In the genomic region with DNA sequence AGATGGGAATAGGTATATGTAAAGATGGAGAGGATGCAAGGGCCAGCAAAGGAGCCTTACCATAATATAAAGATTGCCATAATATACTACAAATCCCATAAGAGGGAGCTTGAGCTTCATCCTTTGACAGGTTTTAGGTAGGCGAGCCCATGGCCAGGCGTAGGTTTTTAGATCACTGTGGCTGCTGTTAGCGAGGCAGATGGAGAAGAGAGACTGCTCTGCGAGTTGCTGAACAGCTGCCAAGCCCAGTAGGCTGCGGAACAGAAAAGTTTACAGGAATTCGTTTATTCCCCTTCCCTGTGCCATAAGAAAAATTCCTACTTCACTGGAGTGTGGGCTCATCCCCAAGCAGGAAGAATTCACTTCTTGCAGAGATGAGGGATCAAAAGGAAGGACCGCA, we compare ENCODE assay signal across 25 cellular contexts. TPM values are rescaled to one million over a fixed set of nuclear protein-coding genes. Genes with fewer than 3 reads are reported as not detected.
"Had no signal": no experiment of that assay in that cellular context is flagged by ENCODE, and none has a peak within 500 bp of the region (broad histone marks: within the 10 kb centered on the region; RNA-seq: fewer than 3 reads in every experiment).

No MANE protein-coding gene starts in this region.

- H3K4me1 Mint-ChIP-seq: activated CD4-positive, alpha-beta memory T cell treated with anti-CD3 and anti-CD28 coated beads, Interleukin-2, amount 10 ng/mL, durations not matched to agents 7 days and 5 days; activated CD4-positive, alpha-beta T cell treated with anti-CD3 and anti-CD28 coated beads, Interleukin-2, amount 10 ng/mL, durations not matched to agents 7 days and 5 days; naive thymus-derived CD8-positive, alpha-beta T cell; neural crest cell had no signal

- H3K9me3 ChIP-seq: esophagus muscularis mucosa, testis, transverse colon, uterus had no signal

- H3K9ac ChIP-seq: parathyroid adenoma had no signal

- H2AFZ ChIP-seq: parathyroid adenoma had no signal

- H3K79me2 ChIP-seq: parathyroid adenoma had no signal

- DNase-seq: activated CD4-positive, alpha-beta memory T cell treated with anti-CD3 and anti-CD28 coated beads, Interleukin-2, amount 10 ng/mL, durations not matched to agents 7 days and 5 days; activated CD4-positive, alpha-beta T cell treated with anti-CD3 and anti-CD28 coated beads for 1 hour; activated CD4-positive, alpha-beta T cell treated with anti-CD3 and anti-CD28 coated beads, Interleukin-2, amount 10 ng/mL, durations not matched to agents 7 days and 5 days; activated CD8-positive, alpha-beta memory T cell treated with anti-CD3 and anti-CD28 coated beads, Interleukin-2, amount 50 U/mL, for 48 hours; activated gamma-delta T cell; activated naive CD4-positive, alpha-beta T cell treated with anti-CD3 and anti-CD28 coated beads, Interleukin-2, amount 50 U/mL, for 16 hours; activated T-cell treated with anti-CD3 and anti-CD28 coated beads, Interleukin-2, amount 50 U/mL, for 24 hours; amniotic stem cell; brain microvascular endothelial cell; glutamatergic neuron; left cardiac atrium; mammary epithelial cell; naive thymus-derived CD8-positive, alpha-beta T cell; nucleus accumbens; right cardiac atrium; stimulated activated naive CD4-positive, alpha-beta T cell treated with Interleukin-2 at 50 U/mL for 16 hours; T-helper 17 cell; testis; transverse colon; uterus had no signal

- H3K27me3 ChIP-seq: brain microvascular endothelial cell, esophagus muscularis mucosa, testis, transverse colon, uterus had no signal

- H3K36me3 Mint-ChIP-seq: naive thymus-derived CD8-positive, alpha-beta T cell had no signal

- H3K27ac Mint-ChIP-seq: activated CD4-positive, alpha-beta memory T cell treated with anti-CD3 and anti-CD28 coated beads, Interleukin-2, amount 10 ng/mL, durations not matched to agents 7 days and 5 days; activated CD4-positive, alpha-beta T cell treated with anti-CD3 and anti-CD28 coated beads, Interleukin-2, amount 10 ng/mL, durations not matched to agents 7 days and 5 days; activated T-cell treated with anti-CD3 and anti-CD28 coated beads, Interleukin-2, amount 50 U/mL, for 24 hours; naive thymus-derived CD8-positive, alpha-beta T cell; T-helper 17 cell; WTC11 had no signal

- ATAC-seq: left cardiac atrium; naive thymus-derived CD8-positive, alpha-beta T cell; right cardiac atrium; T-helper 17 cell; WTC11 had no signal

- H3K4me3 Mint-ChIP-seq: activated CD4-positive, alpha-beta memory T cell treated with anti-CD3 and anti-CD28 coated beads, Interleukin-2, amount 10 ng/mL, durations not matched to agents 7 days and 5 days; activated CD4-positive, alpha-beta T cell treated with anti-CD3 and anti-CD28 coated beads, Interleukin-2, amount 10 ng/mL, durations not matched to agents 7 days and 5 days; activated T-cell treated with anti-CD3 and anti-CD28 coated beads, Interleukin-2, amount 50 U/mL, for 24 hours; naive thymus-derived CD8-positive, alpha-beta T cell; neural crest cell; T-helper 17 cell; WTC11 had no signal

- H3K4me3 ChIP-seq: esophagus muscularis mucosa, testis, transverse colon, uterus had no signal

- H3K36me3 ChIP-seq: brain microvascular endothelial cell, esophagus muscularis mucosa, transverse colon, uterus had no signal

- H3K27me3 Mint-ChIP-seq: activated CD4-positive, alpha-beta memory T cell treated with anti-CD3 and anti-CD28 coated beads, Interleukin-2, amount 10 ng/mL, durations not matched to agents 7 days and 5 days; activated CD4-positive, alpha-beta T cell treated with anti-CD3 and anti-CD28 coated beads, Interleukin-2, amount 10 ng/mL, durations not matched to agents 7 days and 5 days; activated T-cell treated with anti-CD3 and anti-CD28 coated beads, Interleukin-2, amount 50 U/mL, for 24 hours; naive thymus-derived CD8-positive, alpha-beta T cell; T-helper 17 cell had no signal

- H3K4me1 ChIP-seq: parathyroid adenoma, testis, transverse colon, uterus had no signal

- H3K27ac ChIP-seq: brain microvascular endothelial cell, esophagus muscularis mucosa, parathyroid adenoma, testis, transverse colon, uterus had no signal

- H3K9me3 Mint-ChIP-seq: activated CD4-positive, alpha-beta memory T cell treated with anti-CD3 and anti-CD28 coated beads, Interleukin-2, amount 10 ng/mL, durations not matched to agents 7 days and 5 days; activated CD4-positive, alpha-beta T cell treated with anti-CD3 and anti-CD28 coated beads, Interleukin-2, amount 10 ng/mL, durations not matched to agents 7 days and 5 days; activated T-cell treated with anti-CD3 and anti-CD28 coated beads, Interleukin-2, amount 50 U/mL, for 24 hours; naive thymus-derived CD8-positive, alpha-beta T cell had no signal

RNA-seq across cellular contexts. Expression of a gene that starts 58.8 kb away (rescaled TPM):
- total RNA-seq: activated CD4-positive, alpha-beta memory T cell treated with anti-CD3 and anti-CD28 coated beads, Interleukin-2, amount 10 ng/mL, durations not matched to agents 7 days and 5 days; activated CD4-positive, alpha-beta T cell treated with anti-CD3 and anti-CD28 coated beads, Interleukin-2, amount 10 ng/mL, durations not matched to agents 7 days and 5 days; esophagus muscularis mucosa; mammary epithelial cell; naive thymus-derived CD8-positive, alpha-beta T cell; neural crest cell; pulmonary artery endothelial cell; right cardiac atrium; T-helper 17 cell; transverse colon; uterus; WTC11 had no signal
